In genomic region chr2:119338826-119339561, GRCh38 we compare ENCODE assay signal across 8 cellular contexts. TPM values are rescaled to one million over a fixed set of nuclear protein-coding genes. Genes with fewer than 3 reads are reported as not detected.
DNase-seq lines count a peak whose midpoint lies in the region; ATAC-seq and TF ChIP-seq lines count a peak whose summit lies in the region.

No MANE protein-coding gene starts in this region.

- H3K18ac ChIP-seq in mesendoderm (ENCODE audit: low read length) (no peak overlapping the region), neuronal stem cell (ENCODE audit: low read length) (no peak overlapping the region)

- H2AK5ac ChIP-seq in mesendoderm (ENCODE audit: low read length) (no peak overlapping the region), neuronal stem cell (ENCODE audit: low read depth, low read length) (no peak overlapping the region)

- H2AFZ ChIP-seq in neuronal stem cell (ENCODE audit: low read length), result no peak overlapping the region

- H3K4me1 Mint-ChIP-seq in activated T-helper 17 cell treated with anti-CD3 and anti-CD28 coated beads, Interleukin-2, amount 50 U/mL, for 72 hours, result peaks cover 8% of the 10 kb centered on the region

- H3K79me2 ChIP-seq in mesendoderm (ENCODE audit: control insufficient read depth, insufficient read depth, low read length), result no peaks in the 10 kb centered on the region

- H3K36me3 Mint-ChIP-seq in activated T-helper 17 cell treated with anti-CD3 and anti-CD28 coated beads, Interleukin-2, amount 50 U/mL, for 72 hours (ENCODE audit: low read depth), result peaks cover 18% of the 10 kb centered on the region

- H3K36me3 ChIP-seq in mesendoderm (ENCODE audit: control insufficient read depth, insufficient read depth, low read length) (no peaks in the 10 kb centered on the region), neuronal stem cell (replicated peaks in 1 of 2; ENCODE audit: control insufficient read depth in 2 of 2, insufficient read depth in 2 of 2, low read length in 2 of 2) (no peaks in the 10 kb centered on the region)

- no peak overlapping the region for H3K9ac ChIP-seq in mesendoderm (ENCODE audit: low read length)
- no peak overlapping the region for H3K9ac ChIP-seq in neuronal stem cell (ENCODE audit: low read depth, low read length, poor library complexity)

- H3K56ac ChIP-seq in mesendoderm (ENCODE audit: low read length), result no peak overlapping the region

- no peak overlapping the region for H3K4me2 ChIP-seq in mesendoderm (ENCODE audit: low read length)
- H3K4me2 ChIP-seq in neuronal stem cell (ENCODE audit: insufficient read depth, low read length, poor library complexity, severe bottlenecking), result no peak overlapping the region

- H3K9me3 ChIP-seq in neuronal stem cell (replicated peaks in 1 of 2; ENCODE audit: control insufficient read depth in 2 of 2, insufficient read depth in 1 of 2, low read depth in 1 of 2, low read length in 2 of 2), result no peaks in the 10 kb centered on the region

- peak; percentile 100 for ATAC-seq in GM21576 (IDR thresholded peaks at IDR 0.05; ENCODE audit: unreplicated experiment)
- no peak for ATAC-seq in activated T-helper 17 cell treated with anti-CD3 and anti-CD28 coated beads, Interleukin-2, amount 50 U/mL, for 72 hours (replicated peaks)

- H4K5ac ChIP-seq in mesendoderm (ENCODE audit: low read length), result no peak overlapping the region

- no peak overlapping the region for H3K4ac ChIP-seq in mesendoderm (ENCODE audit: low read depth, low read length)
- no peak overlapping the region for H3K4ac ChIP-seq in neuronal stem cell (ENCODE audit: low read length)

- no CpG with 5 or more reads among the region's 6 CpGs for WGBS in mesendoderm (ENCODE audit: extremely low coverage, insufficient coverage, low lambda C conversion rate)
- WGBS in neuronal stem cell (ENCODE audit: extremely low coverage in 2 of 2, insufficient read length in 2 of 2, insufficient replicate concordance in 1 of 2), 2 donors, result no CpG with 5 or more reads among the region's 6 CpGs

- DNase-seq in GM13976 (ENCODE audit: low spot score), result peak; percentile 72
- peak; percentile 81 for DNase-seq in Kasumi-1 (lab: John Stamatoyannopoulos, UW)
- peak; percentile 21 to 25 for DNase-seq in stimulated activated CD8-positive, alpha-beta memory T cell treated with anti-CD3 and anti-CD28 coated beads, Interleukin-2, amount 100 ng/mL, for 1 hour (ENCODE audit: low read depth in 2 of 2)
- no peak for DNase-seq in mesendoderm
- DNase-seq in RPMI8226, result no peak
- no peak for DNase-seq in neuronal stem cell (ENCODE audit: low spot score)

- H3K27me3 ChIP-seq in mesendoderm (ENCODE audit: insufficient read depth, low read length, poor library complexity) (no peaks in the 10 kb centered on the region), neuronal stem cell (ENCODE audit: control insufficient read depth in 3 of 3, insufficient read depth in 3 of 3, low read depth in 1 of 3, low read length in 3 of 3) (no peaks in the 10 kb centered on the region)

- H3K27ac ChIP-seq in mesendoderm (ENCODE audit: low read depth, low read length) (no peak overlapping the region), neuronal stem cell (replicated peaks; ENCODE audit: low read length) (no peak overlapping the region)

- H4K8ac ChIP-seq in mesendoderm (ENCODE audit: low read depth, low read length) (no peak overlapping the region), neuronal stem cell (ENCODE audit: low read depth, low read length) (no peak overlapping the region)

- TF ChIP-seq CTCF in GM13976 (IDR thresholded peaks at IDR 0.05; ENCODE audit: borderline replicate concordance, control extremely low read depth, extremely low read depth, insufficient read depth, missing control alignments), result no peak

- H3K4me3 Mint-ChIP-seq in activated T-helper 17 cell treated with anti-CD3 and anti-CD28 coated beads, Interleukin-2, amount 50 U/mL, for 72 hours, result no peak overlapping the region

- no peaks in the 10 kb centered on the region for H3K79me1 ChIP-seq in mesendoderm (ENCODE audit: low read length)
- H3K79me1 ChIP-seq in neuronal stem cell (ENCODE audit: low read depth, low read length), result no peaks in the 10 kb centered on the region

- no peak overlapping the region for H2BK12ac ChIP-seq in neuronal stem cell (ENCODE audit: low read length)

- H3K23ac ChIP-seq in mesendoderm (ENCODE audit: low read length) (no peak overlapping the region), neuronal stem cell (ENCODE audit: low read depth, low read length, poor library complexity) (no peak overlapping the region)

- no peaks in the 10 kb centered on the region for H3K9me3 Mint-ChIP-seq in activated T-helper 17 cell treated with anti-CD3 and anti-CD28 coated beads, Interleukin-2, amount 50 U/mL, for 72 hours

- H2BK120ac ChIP-seq in mesendoderm (ENCODE audit: low read depth, low read length) (no peak overlapping the region), neuronal stem cell (ENCODE audit: low read depth, low read length) (no peak overlapping the region)

- H3K4me1 ChIP-seq in mesendoderm (ENCODE audit: control insufficient read depth, low read depth, low read length), result no peaks in the 10 kb centered on the region
- H3K4me1 ChIP-seq in neuronal stem cell (ENCODE audit: control insufficient read depth in 2 of 2, insufficient read depth in 1 of 2, low read depth in 1 of 2, low read length in 2 of 2), result peaks cover 0 to 8% of the 10 kb centered on the region in 2 donors

- no peaks in the 10 kb centered on the region for H3K27me3 Mint-ChIP-seq in activated T-helper 17 cell treated with anti-CD3 and anti-CD28 coated beads, Interleukin-2, amount 50 U/mL, for 72 hours

- H4K91ac ChIP-seq in neuronal stem cell (ENCODE audit: low read depth, low read length, poor library complexity), result no peak overlapping the region

- peak overlapping the region; percentile 56 for H3K27ac Mint-ChIP-seq in activated T-helper 17 cell treated with anti-CD3 and anti-CD28 coated beads, Interleukin-2, amount 50 U/mL, for 72 hours

- in situ Hi-C loops in GM13976 (cut with MboI; ENCODE audit: low sequenced_read_pairs, unreplicated experiment), result no loop called here

- H3K14ac ChIP-seq in neuronal stem cell (ENCODE audit: low read length), result no peak overlapping the region

- H3K4me3 ChIP-seq in mesendoderm (ENCODE audit: low read length), result no peak overlapping the region
- no peak overlapping the region for H3K4me3 ChIP-seq in neuronal stem cell (ENCODE audit: low read length in 2 of 2)

- H2BK5ac ChIP-seq in mesendoderm (ENCODE audit: low read length), result no peak overlapping the region
- no peak overlapping the region for H2BK5ac ChIP-seq in neuronal stem cell (ENCODE audit: low read length)

- no peak overlapping the region for H2BK15ac ChIP-seq in mesendoderm (replicated peaks; ENCODE audit: low read depth)
- H2BK15ac ChIP-seq in neuronal stem cell (ENCODE audit: low read length), result no peak overlapping the region

RNA-seq across cellular contexts. Expression of gene C2orf76, which starts 27.6 kb away (rescaled TPM):
- 10 to 100 TPM in 1 of 2 donors, 1 to 10 TPM in 1; 9.6 to 11.7 TPM for total RNA-seq in activated T-helper 17 cell treated with anti-CD3 and anti-CD28 coated beads, Interleukin-2, amount 50 U/mL, for 72 hours
- 11.7 TPM for polyA plus RNA-seq in mesendoderm (2013, experiment 1 of 2)
- 13.8 TPM for polyA plus RNA-seq in mesendoderm (2013, experiment 2 of 2)
- 20.8 TPM for polyA plus RNA-seq in neuronal stem cell (2013, experiment 1 of 2)
- 21.6 TPM for polyA plus RNA-seq in neuronal stem cell (2013, experiment 2 of 2)

RNA-seq across cellular contexts. Expression of gene DBI, which starts 27.8 kb away (rescaled TPM):
- total RNA-seq in activated T-helper 17 cell treated with anti-CD3 and anti-CD28 coated beads, Interleukin-2, amount 50 U/mL, for 72 hours, result 100 to 1,000 TPM in 1 of 2 donors, 10 to 100 TPM in 1; 82.5 to 129 TPM
- 730 TPM for polyA plus RNA-seq in mesendoderm (2013, experiment 1 of 2)
- 718 TPM for polyA plus RNA-seq in mesendoderm (2013, experiment 2 of 2)
- polyA plus RNA-seq in neuronal stem cell (2013, experiment 1 of 2), result 678 TPM
- polyA plus RNA-seq in neuronal stem cell (2013, experiment 2 of 2), result 678 TPM

Comparison
In these comparisons a context has a peak if more than half of its experiments do, and no peak if none do; other contexts are left out.
1. DNase-seq: peak in GM13976 (single experiment), Kasumi-1 (2 of 2) and stimulated activated CD8-positive, alpha-beta memory T cell treated with anti-CD3 and anti-CD28 coated beads, Interleukin-2, amount 100 ng/mL, for 1 hour (2 of 2); none in mesendoderm (single experiment), RPMI8226 (single experiment) and neuronal stem cell (single experiment).